Comparison of ENCODE assay signal across 26 cellular contexts in the genomic region with DNA sequence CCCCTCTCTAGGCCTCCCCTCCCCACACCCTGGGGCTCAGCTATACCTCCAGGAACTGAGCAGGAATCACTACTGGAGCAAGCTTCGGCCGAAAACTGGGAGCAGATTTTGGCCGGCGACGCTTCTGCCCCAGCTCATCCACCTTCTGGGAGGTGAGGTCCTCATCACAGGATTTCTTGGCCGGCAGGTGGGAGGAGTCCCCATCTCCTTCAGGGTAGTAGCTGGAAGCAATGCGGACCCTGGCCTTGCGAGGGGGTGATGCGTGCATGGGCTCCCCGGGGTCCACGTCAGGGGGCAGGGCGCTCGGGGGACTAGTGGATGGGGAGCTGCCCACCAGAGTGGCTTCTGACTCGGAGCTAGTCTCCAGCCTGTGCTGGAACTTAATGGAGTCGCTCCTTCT.
DNase-seq lines count a peak whose midpoint lies in the region; ATAC-seq, FAIRE-seq and TF ChIP-seq lines count a peak whose summit lies in the region.
"Had no signal": no experiment of that assay in that cellular context is flagged by ENCODE, and none has a peak within 500 bp of the region (broad histone marks: within the 10 kb centered on the region; RNA-seq: fewer than 3 reads in every experiment).

No MANE protein-coding gene starts in this region.

- H3K27ac Mint-ChIP-seq in activated CD4-positive, alpha-beta T cell treated with anti-CD3 and anti-CD28 coated beads for 36 hours = peak overlapping the region; percentile 51

- no peaks in the 10 kb centered on the region; the same call in 1 of the 2 replicates for H3K23me2 ChIP-seq in H1 (ENCODE audit: low read depth, low read length)

- TF ChIP-seq RAD21 in H1 (IDR thresholded peaks at IDR 0.05 in 1 of 2, conservative IDR thresholded peaks at IDR 0.05 in 1 of 2; ENCODE audit: low read depth in 2 of 2, low read length in 2 of 2) = no peak

- no peak overlapping the region for H3K14ac ChIP-seq in H1 (ENCODE audit: insufficient read length)
- H3K14ac ChIP-seq in neuronal stem cell (ENCODE audit: low read length) = no peak overlapping the region

- H4K91ac ChIP-seq in H1 (replicated peaks; ENCODE audit: insufficient read length, low read length) = no peak overlapping the region
- no peak overlapping the region for H4K91ac ChIP-seq in neuronal stem cell (ENCODE audit: low read depth, low read length, poor library complexity)

- H2BK120ac ChIP-seq in H1 (replicated peaks; ENCODE audit: low read depth, low read length) = no peak overlapping the region
- H2BK120ac ChIP-seq in neuronal stem cell (ENCODE audit: low read depth, low read length) = no peak overlapping the region

- no peak for ATAC-seq in activated CD4-positive, alpha-beta T cell treated with anti-CD3 and anti-CD28 coated beads for 36 hours
- no peak for ATAC-seq in HG02642 (IDR thresholded peaks at IDR 0.05; ENCODE audit: poor library complexity, unreplicated experiment)

- peak overlapping the region; percentile 18; the same call in 1 of the 2 replicates for H4K8ac ChIP-seq in H1 (ENCODE audit: extremely low read depth, insufficient read depth, low read length)
- H4K8ac ChIP-seq in neuronal stem cell (ENCODE audit: low read depth, low read length) = no peak overlapping the region

- no peak overlapping the region for H3K9ac ChIP-seq in H1 (replicated peaks in 1 of 4; ENCODE audit: extremely low read depth in 1 of 4, low read depth in 3 of 4, low read length in 3 of 4)
- no peak overlapping the region for H3K9ac ChIP-seq in neuronal stem cell (ENCODE audit: low read depth, low read length, poor library complexity)
- H3K9ac ChIP-seq: KMS-11 had no signal

- H3K9me3 ChIP-seq in H1 (ENCODE audit: insufficient read depth in 2 of 2, low read depth in 1 of 2, low read length in 1 of 2) (no peaks in the 10 kb centered on the region), neuronal stem cell (replicated peaks in 1 of 2; ENCODE audit: control insufficient read depth in 2 of 2, insufficient read depth in 1 of 2, low read depth in 1 of 2, low read length in 2 of 2) (peaks cover 0 to 1% of the 10 kb centered on the region in 2 donors)
- H3K9me3 ChIP-seq: Peyer's patch had no signal

- H3K36me3 Mint-ChIP-seq in activated CD4-positive, alpha-beta T cell treated with anti-CD3 and anti-CD28 coated beads for 36 hours (ENCODE audit: low read depth) = no peaks in the 10 kb centered on the region

- H3K27me3 ChIP-seq in H1 (replicated peaks in 1 of 4; ENCODE audit: control insufficient read depth in 3 of 4, extremely low read depth in 1 of 4, insufficient read depth in 3 of 4, low read length in 3 of 4) (no peaks in the 10 kb centered on the region), neuronal stem cell (ENCODE audit: control insufficient read depth in 3 of 3, insufficient read depth in 3 of 3, low read depth in 1 of 3, low read length in 3 of 3) (no peaks in the 10 kb centered on the region)
- H3K27me3 ChIP-seq: Peyer's patch had no signal

- no peak overlapping the region for H2BK15ac ChIP-seq in H1 (ENCODE audit: low read length)
- no peak overlapping the region for H2BK15ac ChIP-seq in neuronal stem cell (ENCODE audit: low read length)

- H4K20me1 ChIP-seq in H1 (replicated peaks in 1 of 2; ENCODE audit: control insufficient read depth in 1 of 2, insufficient read depth in 2 of 2, low read length in 2 of 2) = peaks cover 0 to 1% of the 10 kb centered on the region in 2 experiments

- H2BK12ac ChIP-seq in H1 (ENCODE audit: low read depth, low read length) (no peak overlapping the region), neuronal stem cell (ENCODE audit: low read length) (no peak overlapping the region)

- H2AK5ac ChIP-seq in H1 (ENCODE audit: low read depth, low read length) (no peak overlapping the region), neuronal stem cell (ENCODE audit: low read depth, low read length) (no peak overlapping the region)

- H3K79me1 ChIP-seq in H1 (ENCODE audit: low read depth, low read length) (no peaks in the 10 kb centered on the region), neuronal stem cell (ENCODE audit: low read depth, low read length) (no peaks in the 10 kb centered on the region)

- FAIRE-seq in H1 (lab: Jason Lieb, UNC) = no peak
- FAIRE-seq: GM12892, HTR-8/SVneo had no signal

- TF ChIP-seq POLR2A in H1 (IDR thresholded peaks at IDR 0.05; ENCODE audit: control extremely low read depth in 1 of 2, low read depth in 2 of 2, low read length in 2 of 2) = no peak

- H3K27me3 Mint-ChIP-seq in activated CD4-positive, alpha-beta T cell treated with anti-CD3 and anti-CD28 coated beads for 36 hours = no peaks in the 10 kb centered on the region
- H3K27me3 Mint-ChIP-seq: CD8-positive, alpha-beta memory T cell had no signal

- no peak overlapping the region for H3K23ac ChIP-seq in H1 (ENCODE audit: insufficient read length)
- peak overlapping the region; percentile 35 for H3K23ac ChIP-seq in neuronal stem cell (ENCODE audit: low read depth, low read length, poor library complexity)

- H3K4ac ChIP-seq in H1 (replicated peaks; ENCODE audit: insufficient read length, low read depth, low read length) (no peak overlapping the region), neuronal stem cell (ENCODE audit: low read length) (no peak overlapping the region)

- H3K4me2 ChIP-seq in H1 (ENCODE audit: insufficient read depth in 1 of 2, low read depth in 2 of 2, low read length in 2 of 2) = no peak overlapping the region
- no peak overlapping the region for H3K4me2 ChIP-seq in neuronal stem cell (ENCODE audit: insufficient read depth, low read length, poor library complexity, severe bottlenecking)
- H3K4me2 ChIP-seq: KMS-11 had no signal

- no peak for DNase-seq in activated CD4-positive, alpha-beta T cell treated with anti-CD3 and anti-CD28 coated beads for 36 hours
- no peak for DNase-seq in activated CD4-positive, alpha-beta T cell treated with anti-CD3 and anti-CD28 coated beads, Interleukin-2, amount 50 U/mL, for 48 hours
- no peak for DNase-seq in RWPE1 (ENCODE audit: low spot score)
- DNase-seq in H1 (ENCODE audit: low read depth in 1 of 2, low spot score in 2 of 2) = no peak
- no peak for DNase-seq in neuronal stem cell (ENCODE audit: low spot score)
- no peak for DNase-seq in H4 (ENCODE audit: low spot score)
- no peak for DNase-seq in retina
- DNase-seq: Calu3; CD8-positive, alpha-beta memory T cell; DMS153; HCEC 1CT; NCI-H1105; NCI-H146; NCI-H2029 treated with DMSO at 0.1 percent for 48 hours; NCI-H2171; NCI-H345; NCI-H524 treated with DMSO at 0.1 percent for 48 hours; NCI-H82; Peyer's patch; Right ventricle myocardium superior had no signal

- H2BK20ac ChIP-seq in H1 (ENCODE audit: low read length) = no peak overlapping the region

- H3K18ac ChIP-seq in H1 (ENCODE audit: extremely low read depth, low read length) (no peak overlapping the region), neuronal stem cell (ENCODE audit: low read length) (no peak overlapping the region)

- WGBS in H1 (ENCODE audit: extremely low coverage in 1 of 2, insufficient coverage in 1 of 2, insufficient read length in 1 of 2, insufficient replicate concordance in 2 of 2, low coverage in 1 of 2, low lambda C conversion rate in 2 of 2, missing lambda C conversion rate in 1 of 2), 2 experiments = 95% methylated on average over 15 of the region's 15 CpGs; no CpG with 5 or more reads in 1 of the 2 experiments
- WGBS in neuronal stem cell (ENCODE audit: extremely low coverage in 2 of 2, insufficient read length in 2 of 2, insufficient replicate concordance in 1 of 2), 2 donors = no CpG with 5 or more reads among the region's 15 CpGs

- CTCF ChIA-PET in activated CD4-positive, alpha-beta T cell treated with anti-CD3 and anti-CD28 coated beads for 36 hours (lab: Charles Lee) = no interaction called here
- CTCF ChIA-PET in RWPE1 (lab: Yijun Ruan, JAX) (interaction anchor here (0.6 kb wide), 1 partner anchor 10 kb away, joined by 4 read pairs; no protein-coding TSS in a partner anchor), H1 (lab: Charles Lee; ENCODE audit: partially characterized antibody) (interaction anchor here (2.7 to 3.2 kb wide), 2 partner anchors 16 to 26 kb away, joined by 7 to 16 read pairs; no protein-coding TSS in a partner anchor)

- no peak for TF ChIP-seq EP300 in H1 (IDR thresholded peaks at IDR 0.05; ENCODE audit: borderline replicate concordance in 1 of 2, low read depth in 2 of 2, low read length in 2 of 2)

- H3K56ac ChIP-seq in H1 (replicated peaks; ENCODE audit: insufficient read length, low read depth, low read length) = no peak overlapping the region

- H3K4me3 Mint-ChIP-seq in activated CD4-positive, alpha-beta T cell treated with anti-CD3 and anti-CD28 coated beads for 36 hours = no peak overlapping the region
- H3K4me3 Mint-ChIP-seq: CD8-positive, alpha-beta memory T cell had no signal

- H3K27ac ChIP-seq in RWPE1 (peak overlapping the region; percentile 75), H1 (ENCODE audit: low read depth, low read length) (no peak overlapping the region), neuronal stem cell (replicated peaks; ENCODE audit: low read length) (no peak overlapping the region)
- H3K27ac ChIP-seq: 22Rv1, C4-2B, KMS-11, Peyer's patch had no signal

- H3K4me1 Mint-ChIP-seq in activated CD4-positive, alpha-beta T cell treated with anti-CD3 and anti-CD28 coated beads for 36 hours = peaks cover 6% of the 10 kb centered on the region
- H3K4me1 Mint-ChIP-seq: CD8-positive, alpha-beta memory T cell had no signal

- H3K36me3 ChIP-seq in H1 (ENCODE audit: control insufficient read depth in 2 of 4, insufficient read depth in 4 of 4, low read length in 3 of 4) (peaks cover 14 to 37% (median 29%) of the 10 kb centered on the region in 4 experiments; a peak in 7 of 8 replicates), neuronal stem cell (replicated peaks in 1 of 2; ENCODE audit: control insufficient read depth in 2 of 2, insufficient read depth in 2 of 2, low read length in 2 of 2) (peaks cover 50 to 94% of the 10 kb centered on the region in 2 donors)

- H3K4me3 ChIP-seq in H1 (ENCODE audit: extremely low read depth in 1 of 4, insufficient read depth in 2 of 4, low read depth in 3 of 4, low read length in 4 of 4) = no peak overlapping the region
- no peak overlapping the region for H3K4me3 ChIP-seq in neuronal stem cell (ENCODE audit: low read length in 2 of 2)
- H3K4me3 ChIP-seq: Peyer's patch had no signal

- POLR2A ChIA-PET in activated CD4-positive, alpha-beta T cell treated with anti-CD3 and anti-CD28 coated beads for 36 hours (lab: Charles Lee) = no interaction called here
- POLR2A ChIA-PET in RWPE1 (lab: Yijun Ruan, JAX; ENCODE audit: low non-redundant PET) = no interaction called here
- POLR2A ChIA-PET in H1 (lab: Charles Lee; ENCODE audit: partially characterized antibody) = no interaction called here

- H3K9me3 Mint-ChIP-seq in activated CD4-positive, alpha-beta T cell treated with anti-CD3 and anti-CD28 coated beads for 36 hours (ENCODE audit: low read depth) = no peaks in the 10 kb centered on the region

- H2AFZ ChIP-seq in H1 (ENCODE audit: low read length) = no peak overlapping the region
- H2AFZ ChIP-seq in neuronal stem cell (ENCODE audit: low read length) = no peak overlapping the region

- H3K4me1 ChIP-seq in H1 (replicated peaks in 1 of 4; ENCODE audit: control insufficient read depth in 3 of 4, insufficient read depth in 4 of 4, low read length in 3 of 4) (no peaks in the 10 kb centered on the region), neuronal stem cell (ENCODE audit: control insufficient read depth in 2 of 2, insufficient read depth in 1 of 2, low read depth in 1 of 2, low read length in 2 of 2) (peaks cover 0 to 2% of the 10 kb centered on the region in 2 donors)
- H3K4me1 ChIP-seq: Peyer's patch had no signal

- no peak overlapping the region for H4K5ac ChIP-seq in H1 (ENCODE audit: insufficient read length, low read depth, low read length)

- intact Hi-C loops in activated CD4-positive, alpha-beta T cell treated with anti-CD3 and anti-CD28 coated beads for 36 hours (cut with DNase I, micrococcal nuclease) = no loop called here

- H2BK5ac ChIP-seq in H1 (ENCODE audit: low read depth, low read length) (no peak overlapping the region), neuronal stem cell (ENCODE audit: low read length) (peak overlapping the region; percentile 39)

- H3K79me2 ChIP-seq in H1 (ENCODE audit: control insufficient read depth in 1 of 2, insufficient read depth in 2 of 2, low read length in 2 of 2) = no peaks in the 10 kb centered on the region

- TF ChIP-seq CTCF in RWPE1 (conservative IDR thresholded peaks at IDR 0.05; ENCODE audit: low read depth) (no peak), H1 (IDR thresholded peaks at IDR 0.05; ENCODE audit: control extremely low read depth in 1 of 3, insufficient read depth in 1 of 3, low read depth in 1 of 3, low read length in 3 of 3) (no peak)
